ENCODE assay signal across 16 cellular contexts in genomic region chr7:158094671-158095256, GRCh38.
DNase-seq lines count a peak whose midpoint lies in the region; ATAC-seq and TF ChIP-seq lines count a peak whose summit lies in the region.
"Had no signal": no experiment of that assay in that cellular context is flagged by ENCODE, and none has a peak within 500 bp of the region (broad histone marks: within the 10 kb centered on the region; RNA-seq: fewer than 3 reads in every experiment).

No MANE protein-coding gene starts in this region.

- H3K27ac Mint-ChIP-seq in GM23338, result no peak overlapping the region
- H3K27ac Mint-ChIP-seq in stimulated activated naive CD8-positive, alpha-beta T cell treated with anti-CD3 and anti-CD28 coated beads, Interleukin-15, amount 100 ng/mL, for 72 hours, result no peak overlapping the region

- H3K4me1 ChIP-seq in GM23338 (ENCODE audit: insufficient read depth) (no peaks in the 10 kb centered on the region), HCT116 (ENCODE audit: control insufficient read depth in 1 of 2, insufficient read depth in 2 of 2, low read length in 2 of 2) (no peaks in the 10 kb centered on the region), esophagus squamous epithelium (peaks cover 0 to 5% (median 0%) of the 10 kb centered on the region in 3 donors)
- H3K4me1 ChIP-seq: HAP-1 had no signal

- TF ChIP-seq POLR2A in HCT116 (IDR thresholded peaks at IDR 0.05; ENCODE audit: borderline replicate concordance, extremely low read depth, insufficient read depth, insufficient read length) (no peak), esophagus squamous epithelium (IDR thresholded peaks at IDR 0.05) (no peak)

- H3K79me2 ChIP-seq in GM23338 (replicated peaks; ENCODE audit: insufficient read depth) (no peaks in the 10 kb centered on the region), HCT116 (ENCODE audit: insufficient read depth, low read length) (no peaks in the 10 kb centered on the region)

- 47 to 62% methylated on average over 12 to 13 of the region's 13 CpGs for WGBS in esophagus squamous epithelium, 2 donors

- peaks cover 90% of the 10 kb centered on the region for H3K9me3 Mint-ChIP-seq in GM23338
- peaks cover 5 to 11% of the 10 kb centered on the region in 2 donors for H3K9me3 Mint-ChIP-seq in stimulated activated naive CD8-positive, alpha-beta T cell treated with anti-CD3 and anti-CD28 coated beads, Interleukin-15, amount 100 ng/mL, for 72 hours

- POLR2A ChIA-PET in HCT116 (lab: Charles Lee), result no interaction called here

- H3K9me3 ChIP-seq in HCT116 (ENCODE audit: control insufficient read depth in 1 of 2, insufficient read depth in 1 of 2, low read depth in 1 of 2, low read length in 2 of 2) (no peaks in the 10 kb centered on the region), iPS-18c (ENCODE audit: control insufficient read depth, insufficient read depth, low read length) (peaks cover 21% of the 10 kb centered on the region), esophagus squamous epithelium (no peaks in the 10 kb centered on the region)
- H3K9me3 ChIP-seq: HAP-1 had no signal

- H3K36me3 Mint-ChIP-seq in GM23338 (ENCODE audit: low read depth), result peaks cover 44% of the 10 kb centered on the region
- H3K36me3 Mint-ChIP-seq: CD8-positive, alpha-beta memory T cell had no signal

- intact Hi-C loops in HCT116 (cut with micrococcal nuclease) (no loop called here), posterior vena cava (cut with DNase I) (loop anchor here in 1 of 2 donors (5.0 kb wide), 1 partner anchor 1007 kb away; no protein-coding TSS in a partner anchor), esophagus squamous epithelium (cut with DNase I) (no loop called here)

- H3K4me3 ChIP-seq in GM23338 (no peak overlapping the region), HCT116 (replicated peaks in 1 of 2; ENCODE audit: low read depth in 1 of 2, low read length in 2 of 2) (no peak overlapping the region), iPS-18c (ENCODE audit: insufficient read depth, low read depth, low read length) (peak overlapping the region; percentile 15; the same call in 1 of the 2 replicates), esophagus squamous epithelium (no peak overlapping the region)
- H3K4me3 ChIP-seq: HAP-1 had no signal

- CTCF ChIA-PET in HCT116 (lab: Charles Lee), result no interaction called here

- H2AFZ ChIP-seq in GM23338 (no peak overlapping the region), HCT116 (ENCODE audit: low read depth, low read length, poor library complexity, severe bottlenecking) (no peak overlapping the region)

- H3K27me3 ChIP-seq in GM23338 (ENCODE audit: insufficient read depth), result no peaks in the 10 kb centered on the region
- no peaks in the 10 kb centered on the region for H3K27me3 ChIP-seq in HCT116 (ENCODE audit: insufficient read depth, low read length)
- H3K27me3 ChIP-seq in esophagus squamous epithelium, result no peaks in the 10 kb centered on the region

- H3K27ac ChIP-seq in GM23338 (ENCODE audit: low read depth) (no peak overlapping the region), HCT116 (ENCODE audit: low read depth, low read length) (no peak overlapping the region), esophagus squamous epithelium (no peak overlapping the region)

- RAD21 ChIA-PET in HCT116 (lab: Charles Lee; ENCODE audit: low non-redundant PET in 1 of 2, low total read pairs in 2 of 2, uncharacterized antibody in 2 of 2, unreplicated experiment in 2 of 2), result no interaction called here

- peaks cover 2% of the 10 kb centered on the region for H3K27me3 Mint-ChIP-seq in GM23338 (ENCODE audit: insufficient read depth, low read depth, poor library complexity)
- no peaks in the 10 kb centered on the region for H3K27me3 Mint-ChIP-seq in stimulated activated naive CD8-positive, alpha-beta T cell treated with anti-CD3 and anti-CD28 coated beads, Interleukin-15, amount 100 ng/mL, for 72 hours

- TF ChIP-seq RAD21 in HCT116 (IDR thresholded peaks at IDR 0.05; ENCODE audit: low read depth), result no peak

- H3K4me3 Mint-ChIP-seq in GM23338, result no peak overlapping the region
- no peak overlapping the region for H3K4me3 Mint-ChIP-seq in stimulated activated naive CD8-positive, alpha-beta T cell treated with anti-CD3 and anti-CD28 coated beads, Interleukin-15, amount 100 ng/mL, for 72 hours
- H3K4me3 Mint-ChIP-seq: CD8-positive, alpha-beta memory T cell had no signal

- H3K4me2 ChIP-seq in GM23338, result no peak overlapping the region
- H3K4me2 ChIP-seq in HCT116 (ENCODE audit: low read length), result no peak overlapping the region

- no peak for TF ChIP-seq CTCF in GM23338 (conservative IDR thresholded peaks at IDR 0.05; ENCODE audit: low read depth in 2 of 2)
- TF ChIP-seq CTCF in HCT116 (IDR thresholded peaks at IDR 0.05 in 2 of 3, conservative IDR thresholded peaks at IDR 0.05 in 1 of 3; ENCODE audit: borderline replicate concordance in 1 of 3, insufficient read depth in 1 of 3, low read depth in 2 of 3, low read length in 2 of 3), result no peak
- TF ChIP-seq CTCF in esophagus squamous epithelium (IDR thresholded peaks at IDR 0.05), result no peak

- H3F3A ChIP-seq in GM23338 (replicated peaks; ENCODE audit: low read depth), result no peaks in the 10 kb centered on the region

- no peaks in the 10 kb centered on the region for H4K20me1 ChIP-seq in GM23338 (replicated peaks; ENCODE audit: insufficient read depth)
- no peaks in the 10 kb centered on the region for H4K20me1 ChIP-seq in HCT116 (ENCODE audit: insufficient read depth)

- no peak overlapping the region for H3K9ac ChIP-seq in HCT116 (ENCODE audit: low read length)

- ATAC-seq in GM23338 (no peak), HCT116 (peak; percentile 60; the same call in 1 of the 2 replicates)
- ATAC-seq in stimulated activated naive CD8-positive, alpha-beta T cell treated with anti-CD3 and anti-CD28 coated beads, Interleukin-15, amount 100 ng/mL, for 72 hours, result no peak
- ATAC-seq: PC-3, SK-N-SH treated with all-trans-retinoic acid at 6 μM for 48 hours had no signal

- H3K4me1 Mint-ChIP-seq in GM23338, result no peaks in the 10 kb centered on the region
- no peaks in the 10 kb centered on the region for H3K4me1 Mint-ChIP-seq in stimulated activated naive CD8-positive, alpha-beta T cell treated with anti-CD3 and anti-CD28 coated beads, Interleukin-15, amount 100 ng/mL, for 72 hours
- H3K4me1 Mint-ChIP-seq: CD8-positive, alpha-beta memory T cell had no signal

- no peaks in the 10 kb centered on the region for H3K9me2 ChIP-seq in GM23338 (ENCODE audit: insufficient read depth)
- H3K9me2 ChIP-seq in HCT116 (ENCODE audit: insufficient read depth), result no peaks in the 10 kb centered on the region

- H3K36me3 ChIP-seq in GM23338 (ENCODE audit: insufficient read depth), result peaks cover 16% of the 10 kb centered on the region
- H3K36me3 ChIP-seq in HCT116 (ENCODE audit: control insufficient read depth in 1 of 2, insufficient read depth in 2 of 2, low read length in 2 of 2), result no peaks in the 10 kb centered on the region
- H3K36me3 ChIP-seq in esophagus squamous epithelium, result no peaks in the 10 kb centered on the region
- H3K36me3 ChIP-seq: HAP-1 had no signal

- DNase-seq in GM23338 (ENCODE audit: low spot score), result peak; percentile 1
- no peak for DNase-seq in HCT116 (ENCODE audit: low read depth, low spot score)
- peak; percentile 54 for DNase-seq in posterior vena cava (ENCODE audit: low spot score)
- no peak for DNase-seq in stimulated activated naive CD8-positive, alpha-beta T cell treated with anti-CD3 and anti-CD28 coated beads, Interleukin-15, amount 100 ng/mL, for 72 hours
- no peak for DNase-seq in esophagus squamous epithelium (lab: John Stamatoyannopoulos, UW)
- DNase-seq in cerebellar nuclear complex (lab: John Stamatoyannopoulos, UW), result no peak
- DNase-seq in inferior parietal cortex (ENCODE audit: extremely low spot score), result no peak
- DNase-seq: CD8-positive, alpha-beta memory T cell; IMR-90; NCI-H1436; NCI-H2029 treated with DMSO at 0.1 percent for 48 hours; NCI-H526 treated with DMSO at 0.1 percent for 48 hours; PC-3 had no signal

- no TSS peak for BruUV-seq in HCT116 (replicated peaks; lab: Mats Ljungman, UMichigan)

TF ChIP-seq in GM23338, 12 proteins besides CTCF, POLR2A, EP300 and RAD21 (continues in another document):
- TF ChIP-seq EZH2phosphoT487 (IDR thresholded peaks at IDR 0.05; ENCODE audit: unreplicated experiment) (no peak), ZNF114 (CRISPR knock-in tag; IDR thresholded peaks at IDR 0.05) (no peak), CREB1 (CRISPR knock-in tag; IDR thresholded peaks at IDR 0.05; ENCODE audit: low read depth) (no peak)

TF ChIP-seq in HCT116, 20 proteins besides CTCF, POLR2A, EP300 and RAD21 (continues in another document):
- TF ChIP-seq SRF (IDR thresholded peaks at IDR 0.05; ENCODE audit: low read depth) (no peak), EGR1 (IDR thresholded peaks at IDR 0.05; ENCODE audit: low read depth) (no peak), SP1 (IDR thresholded peaks at IDR 0.05; ENCODE audit: low read depth) (no peak), MAX (IDR thresholded peaks at IDR 0.05) (no peak), ZBTB33 (IDR thresholded peaks at IDR 0.05; ENCODE audit: extremely low read depth, insufficient replicate concordance, low read length) (no peak), JUND (IDR thresholded peaks at IDR 0.05) (no peak), CBX3 (IDR thresholded peaks at IDR 0.05; ENCODE audit: low read depth) (no peak), TCF7L2 (IDR thresholded peaks at IDR 0.05; ENCODE audit: borderline replicate concordance, extremely low read depth, insufficient read depth, insufficient read length) (no peak), EZH2 (IDR thresholded peaks at IDR 0.05) (no peak), SIN3A (IDR thresholded peaks at IDR 0.05; ENCODE audit: low read depth) (no peak), CEBPB (IDR thresholded peaks at IDR 0.05; ENCODE audit: low read depth) (no peak), ZFX (IDR thresholded peaks at IDR 0.05) (no peak), EZH2phosphoT487 (IDR thresholded peaks at IDR 0.05; ENCODE audit: borderline replicate concordance) (no peak)

Comparison
In these comparisons a context has a peak if more than half of its experiments do, and no peak if none do; other contexts are left out.
1. DNase-seq: peak in GM23338 (single experiment) and posterior vena cava (single experiment); none in HCT116 (single experiment), stimulated activated naive CD8-positive, alpha-beta T cell treated with anti-CD3 and anti-CD28 coated beads, Interleukin-15, amount 100 ng/mL, for 72 hours (0 of 2), esophagus squamous epithelium (single experiment), cerebellar nuclear complex (0 of 2) and inferior parietal cortex (single experiment).